Comparison of ENCODE assay signal across 18 cellular contexts in the genomic region with DNA sequence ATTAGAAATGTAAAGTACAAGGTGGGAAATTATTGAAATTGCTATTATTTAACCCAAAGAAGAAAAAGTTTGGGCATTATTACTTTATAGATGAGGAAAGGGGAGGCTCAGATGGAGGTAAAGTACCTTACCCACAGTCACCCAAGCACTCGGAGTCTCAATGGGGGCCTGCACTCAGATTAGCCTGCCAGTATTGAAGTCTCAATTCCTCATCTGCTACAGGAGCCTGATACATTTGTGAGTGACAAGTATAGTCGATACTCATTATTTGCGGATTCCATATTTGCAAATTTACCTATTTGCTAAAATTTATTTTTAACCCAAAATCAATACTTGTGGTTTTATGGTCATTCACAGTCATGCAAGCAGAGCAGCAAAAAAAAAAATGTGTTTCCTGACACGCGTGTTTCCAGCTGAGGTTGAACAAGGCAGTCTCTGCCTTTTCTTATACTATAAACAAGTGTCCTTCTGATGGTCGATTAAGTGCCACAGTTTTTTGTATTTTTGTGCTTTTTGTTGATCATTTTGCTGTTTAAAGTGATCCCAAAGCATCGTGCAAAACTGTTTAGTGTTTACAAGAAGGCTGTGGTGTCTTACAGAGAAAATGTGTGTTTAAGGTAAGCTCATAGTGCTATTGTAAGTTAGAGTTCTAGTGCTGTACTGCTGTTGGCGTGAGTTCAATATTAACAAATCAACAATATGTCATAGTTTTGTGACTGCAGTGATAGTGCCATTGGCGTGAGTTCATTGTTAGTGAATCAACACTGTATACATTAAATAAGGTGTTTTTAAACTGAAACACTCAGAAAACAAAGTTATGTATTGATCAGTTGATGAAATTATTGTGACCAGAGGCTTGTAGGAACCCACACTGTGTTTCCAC.
"Had no signal": no experiment of that assay in that cellular context is flagged by ENCODE, and none has a peak within 500 bp of the region (broad histone marks: within the 10 kb centered on the region; RNA-seq: fewer than 3 reads in every experiment).

No MANE protein-coding gene starts in this region.

- H3K9me3 ChIP-seq: gastrocnemius medialis, upper lobe of left lung had no signal

- H3K4me3 Mint-ChIP-seq: activated CD8-positive, alpha-beta memory T cell treated with anti-CD3 and anti-CD28 coated beads, Interleukin-2, amount 10 ng/mL, durations not matched to agents 7 days and 5 days; activated naive CD8-positive, alpha-beta T cell; activated T-cell treated with anti-CD3 and anti-CD28 coated beads, Interleukin-2, amount 50 U/mL, for 4 hours; brain; central memory CD8-positive, alpha-beta T cell; neural progenitor cell; stimulated activated effector memory CD8-positive, alpha-beta T cell treated with anti-CD3 and anti-CD28 coated beads, Interleukin-12 subunit alpha, Interleukin-12 subunit beta, amount 100 ng/mL, for 72 hours had no signal

- ATAC-seq: activated CD4-positive, CD25-positive, alpha-beta regulatory T cell treated with anti-CD3 and anti-CD28 coated beads, Interleukin-2, amount 50 U/mL, for 24 hours; activated CD8-positive, alpha-beta memory T cell treated with anti-CD3 and anti-CD28 coated beads, Interleukin-2, amount 10 ng/mL, durations not matched to agents 7 days and 5 days; activated T-cell treated with anti-CD3 and anti-CD28 coated beads, Interleukin-2, amount 50 U/mL, for 4 hours; gastrocnemius medialis; stimulated activated effector memory CD8-positive, alpha-beta T cell treated with anti-CD3 and anti-CD28 coated beads, Interleukin-12 subunit alpha, Interleukin-12 subunit beta, amount 100 ng/mL, for 72 hours had no signal

- H3K27ac ChIP-seq: epithelial cell of prostate, gastrocnemius medialis, neural progenitor cell, parathyroid adenoma, skin epidermis, upper lobe of left lung had no signal

- H3K9ac ChIP-seq: neural progenitor cell, parathyroid adenoma had no signal

- H3K27ac Mint-ChIP-seq: activated CD8-positive, alpha-beta memory T cell treated with anti-CD3 and anti-CD28 coated beads, Interleukin-2, amount 10 ng/mL, durations not matched to agents 7 days and 5 days; activated naive CD8-positive, alpha-beta T cell; brain; neural progenitor cell; stimulated activated effector memory CD8-positive, alpha-beta T cell treated with anti-CD3 and anti-CD28 coated beads, Interleukin-12 subunit alpha, Interleukin-12 subunit beta, amount 100 ng/mL, for 72 hours had no signal

- H3K9me3 Mint-ChIP-seq: activated T-cell treated with anti-CD3 and anti-CD28 coated beads, Interleukin-2, amount 50 U/mL, for 4 hours; brain; central memory CD8-positive, alpha-beta T cell; neural progenitor cell; stimulated activated effector memory CD8-positive, alpha-beta T cell treated with anti-CD3 and anti-CD28 coated beads, Interleukin-12 subunit alpha, Interleukin-12 subunit beta, amount 100 ng/mL, for 72 hours had no signal

- DNase-seq: activated CD4-positive, alpha-beta T cell treated with anti-CD3 and anti-CD28 coated beads, Interleukin-2, amount 50 U/mL, for 4 hours; activated CD8-positive, alpha-beta memory T cell treated with anti-CD3 and anti-CD28 coated beads, Interleukin-2, amount 10 ng/mL, durations not matched to agents 7 days and 5 days; activated gamma-delta T cell; activated T-cell treated with anti-CD3 and anti-CD28 coated beads, Interleukin-2, amount 50 U/mL, for 4 hours; amygdala; effector memory CD4-positive, alpha-beta T cell; gastrocnemius medialis; substantia nigra; upper lobe of left lung had no signal

- H3K36me3 ChIP-seq: gastrocnemius medialis, neural progenitor cell, upper lobe of left lung had no signal

- H3K4me1 ChIP-seq: gastrocnemius medialis, parathyroid adenoma, upper lobe of left lung had no signal

- H3K36me3 Mint-ChIP-seq: activated CD8-positive, alpha-beta memory T cell treated with anti-CD3 and anti-CD28 coated beads, Interleukin-2, amount 10 ng/mL, durations not matched to agents 7 days and 5 days; activated naive CD8-positive, alpha-beta T cell; brain; neural progenitor cell; stimulated activated effector memory CD8-positive, alpha-beta T cell treated with anti-CD3 and anti-CD28 coated beads, Interleukin-12 subunit alpha, Interleukin-12 subunit beta, amount 100 ng/mL, for 72 hours had no signal

- H3K4me1 Mint-ChIP-seq: activated CD8-positive, alpha-beta memory T cell treated with anti-CD3 and anti-CD28 coated beads, Interleukin-2, amount 10 ng/mL, durations not matched to agents 7 days and 5 days; central memory CD8-positive, alpha-beta T cell; stimulated activated effector memory CD8-positive, alpha-beta T cell treated with anti-CD3 and anti-CD28 coated beads, Interleukin-12 subunit alpha, Interleukin-12 subunit beta, amount 100 ng/mL, for 72 hours had no signal

- H3K27me3 ChIP-seq: gastrocnemius medialis, neural progenitor cell, upper lobe of left lung had no signal

- H2AFZ ChIP-seq: neural progenitor cell, parathyroid adenoma had no signal

- H3K4me3 ChIP-seq: gastrocnemius medialis, neural progenitor cell, skin epidermis, upper lobe of left lung had no signal

- H3K4me2 ChIP-seq: neural progenitor cell had no signal
